ENCODE assay signal across 13 cellular contexts in genomic region chr3:47984089-47984759, GRCh38. TPM values are rescaled to one million over a fixed set of nuclear protein-coding genes. Genes with fewer than 3 reads are reported as not detected.
DNase-seq lines count a peak whose midpoint lies in the region; ATAC-seq, FAIRE-seq and TF ChIP-seq lines count a peak whose summit lies in the region.
"Had no signal": no experiment of that assay in that cellular context is flagged by ENCODE, and none has a peak within 500 bp of the region (broad histone marks: within the 10 kb centered on the region; RNA-seq: fewer than 3 reads in every experiment).

No MANE protein-coding gene starts in this region.

- H4K20me1 ChIP-seq in endothelial cell of umbilical vein (replicated peaks; ENCODE audit: control insufficient read depth, extremely low read depth, insufficient read depth, low read length): peaks cover 9% of the 10 kb centered on the region

- H3K23ac ChIP-seq in trophoblast cell (ENCODE audit: low read length): no peak overlapping the region

- no peak overlapping the region for H3K4me2 ChIP-seq in endothelial cell of umbilical vein (ENCODE audit: insufficient read depth, low read length)
- H3K4me2 ChIP-seq in trophoblast cell (ENCODE audit: low read length): no peak overlapping the region

- no CpG with 5 or more reads among the region's 4 CpGs for WGBS in trophoblast cell (ENCODE audit: extremely low coverage, insufficient coverage, insufficient read length)
- WGBS in prostate gland: 90% methylated on average over 4 of the region's 4 CpGs

- ATAC-seq in stimulated activated naive CD8-positive, alpha-beta T cell treated with anti-CD3 and anti-CD28 coated beads, Interleukin-15, amount 100 ng/mL, for 72 hours: no peak
- no peak for ATAC-seq in HG02870 (IDR thresholded peaks at IDR 0.05; ENCODE audit: unreplicated experiment)

- H4K8ac ChIP-seq in trophoblast cell (ENCODE audit: low read depth, low read length): no peak overlapping the region

- no peak overlapping the region for H3K14ac ChIP-seq in trophoblast cell (ENCODE audit: low read length)

- H2BK12ac ChIP-seq in trophoblast cell (ENCODE audit: low read length): no peak overlapping the region

- no peak overlapping the region for H3K4ac ChIP-seq in trophoblast cell (ENCODE audit: low read depth, low read length)

- TF ChIP-seq CTCF in RWPE1 (conservative IDR thresholded peaks at IDR 0.05; ENCODE audit: low read depth) (no peak), endothelial cell of umbilical vein (IDR thresholded peaks at IDR 0.05; ENCODE audit: extremely low read depth in 1 of 2, insufficient read depth in 1 of 2, low read depth in 1 of 2, low read length in 2 of 2) (no peak), prostate gland (IDR thresholded peaks at IDR 0.05) (no peak)

- DNase-seq in ELR (ENCODE audit: low read depth): peak; percentile 83
- DNase-seq in RWPE1 (ENCODE audit: low spot score): peak; percentile 10
- DNase-seq in endothelial cell of umbilical vein (ENCODE audit: low read depth, low spot score): peak; percentile 27
- DNase-seq in trophoblast cell: peak; percentile 38 to 57
- no peak for DNase-seq in GM19239 (ENCODE audit: insufficient read length, low spot score)
- no peak for DNase-seq in stimulated activated naive CD8-positive, alpha-beta T cell treated with anti-CD3 and anti-CD28 coated beads, Interleukin-15, amount 100 ng/mL, for 72 hours
- no peak for DNase-seq in prostate gland (ENCODE audit: low spot score)
- DNase-seq: activated B cell treated with CpG ODN at 0.5 μM for 24 hours; activated naive CD4-positive, alpha-beta T cell; DMS 273 treated with DMSO at 0.1 percent for 48 hours; left ventricle myocardium inferior; retina had no signal

- peak overlapping the region; percentile 69 for H3K27ac ChIP-seq in RWPE1
- H3K27ac ChIP-seq in endothelial cell of umbilical vein (ENCODE audit: insufficient read depth, low read depth, low read length): no peak overlapping the region
- no peak overlapping the region for H3K27ac ChIP-seq in trophoblast cell (ENCODE audit: low read depth, low read length)
- no peak overlapping the region for H3K27ac ChIP-seq in prostate gland

- H3K4me1 Mint-ChIP-seq in stimulated activated naive CD8-positive, alpha-beta T cell treated with anti-CD3 and anti-CD28 coated beads, Interleukin-15, amount 100 ng/mL, for 72 hours: peaks cover under 1% of the 10 kb centered on the region

- dilution Hi-C loops in endothelial cell of umbilical vein (cut with MboI; ENCODE audit: extremely low pct_ligation_motif_present, low sequenced_read_pairs): no loop called here

- H3K18ac ChIP-seq in trophoblast cell (ENCODE audit: low read length): no peak overlapping the region

- CTCF ChIA-PET in RWPE1 (lab: Yijun Ruan, JAX): no interaction called here
- CTCF ChIA-PET in endothelial cell of umbilical vein (lab: Charles Lee): interaction anchor here (0.6 to 0.8 kb wide), 3 partner anchors 47 to 146 kb away, joined by 3 to 4 read pairs (median 3); no protein-coding TSS in a partner anchor

- no peaks in the 10 kb centered on the region for H3K9me1 ChIP-seq in endothelial cell of umbilical vein (replicated peaks; ENCODE audit: control insufficient read depth, extremely low read depth, insufficient read depth, low read length)

- no peak overlapping the region for H4K12ac ChIP-seq in trophoblast cell (ENCODE audit: low read depth, low read length)

- no peak for TF ChIP-seq POLR2A in endothelial cell of umbilical vein (IDR thresholded peaks at IDR 0.05; ENCODE audit: low read depth, low read length)
- no peak for TF ChIP-seq POLR2A in prostate gland (IDR thresholded peaks at IDR 0.05)

- peaks cover 64% of the 10 kb centered on the region for H3K79me2 ChIP-seq in endothelial cell of umbilical vein (ENCODE audit: control insufficient read depth, insufficient read depth, low read length)
- H3K79me2 ChIP-seq in trophoblast cell (ENCODE audit: control insufficient read depth, insufficient read depth, low read length, poor library complexity): no peaks in the 10 kb centered on the region

- POLR2A ChIA-PET in RWPE1 (lab: Yijun Ruan, JAX; ENCODE audit: low non-redundant PET): no interaction called here
- POLR2A ChIA-PET in endothelial cell of umbilical vein (lab: Charles Lee): no interaction called here

- no peak overlapping the region for H3K27ac Mint-ChIP-seq in stimulated activated naive CD8-positive, alpha-beta T cell treated with anti-CD3 and anti-CD28 coated beads, Interleukin-15, amount 100 ng/mL, for 72 hours
- H3K27ac Mint-ChIP-seq: activated B cell treated with CpG ODN at 0.5 μM for 24 hours had no signal

- no peak overlapping the region for H3K9ac ChIP-seq in endothelial cell of umbilical vein (replicated peaks; ENCODE audit: extremely low read depth, insufficient read depth, low read length)
- no peak overlapping the region for H3K9ac ChIP-seq in trophoblast cell (ENCODE audit: low read length)

- H3K27me3 Mint-ChIP-seq in stimulated activated naive CD8-positive, alpha-beta T cell treated with anti-CD3 and anti-CD28 coated beads, Interleukin-15, amount 100 ng/mL, for 72 hours: no peaks in the 10 kb centered on the region
- H3K27me3 Mint-ChIP-seq: activated B cell treated with CpG ODN at 0.5 μM for 24 hours had no signal

- no peak overlapping the region for H2BK120ac ChIP-seq in trophoblast cell (ENCODE audit: insufficient read depth, low read length, poor library complexity)

- FAIRE-seq in endothelial cell of umbilical vein (lab: Jason Lieb, UNC) (peak; percentile 31), GM19239 (lab: Jason Lieb, UNC) (no peak)

- no peaks in the 10 kb centered on the region for H3K79me1 ChIP-seq in trophoblast cell (ENCODE audit: low read length)

- no peak overlapping the region for H3K4me3 Mint-ChIP-seq in stimulated activated naive CD8-positive, alpha-beta T cell treated with anti-CD3 and anti-CD28 coated beads, Interleukin-15, amount 100 ng/mL, for 72 hours
- H3K4me3 Mint-ChIP-seq: activated B cell treated with CpG ODN at 0.5 μM for 24 hours had no signal

- H4K91ac ChIP-seq in trophoblast cell (ENCODE audit: low read depth, low read length): no peak overlapping the region

- intact Hi-C loops in endothelial cell of umbilical vein (cut with micrococcal nuclease) (no loop called here), prostate gland (cut with DNase I) (no loop called here)

- H3K4me3 ChIP-seq in endothelial cell of umbilical vein (replicated peaks in 1 of 3; ENCODE audit: insufficient read depth in 1 of 3, low read depth in 1 of 3, low read length in 3 of 3) (no peak overlapping the region), trophoblast cell (ENCODE audit: low read depth, low read length) (no peak overlapping the region), prostate gland (no peak overlapping the region)
- H3K4me3 ChIP-seq: left ventricle myocardium inferior had no signal

- no peaks in the 10 kb centered on the region for H3K9me3 Mint-ChIP-seq in stimulated activated naive CD8-positive, alpha-beta T cell treated with anti-CD3 and anti-CD28 coated beads, Interleukin-15, amount 100 ng/mL, for 72 hours
- H3K9me3 Mint-ChIP-seq: activated B cell treated with CpG ODN at 0.5 μM for 24 hours had no signal

- H3K9me3 ChIP-seq in endothelial cell of umbilical vein (replicated peaks; ENCODE audit: control insufficient read depth, insufficient read depth, low read length) (no peaks in the 10 kb centered on the region), trophoblast cell (ENCODE audit: insufficient read depth, low read depth, low read length) (no peaks in the 10 kb centered on the region), prostate gland (no peaks in the 10 kb centered on the region)
- H3K9me3 ChIP-seq: left ventricle myocardium inferior had no signal

- H3K27me3 ChIP-seq in endothelial cell of umbilical vein (ENCODE audit: control insufficient read depth in 2 of 2, insufficient read depth in 2 of 2, low read length in 2 of 2) (no peaks in the 10 kb centered on the region), trophoblast cell (ENCODE audit: insufficient read depth, low read length) (no peaks in the 10 kb centered on the region), prostate gland (replicated peaks; ENCODE audit: insufficient read depth) (no peaks in the 10 kb centered on the region)

- H3K36me3 ChIP-seq in endothelial cell of umbilical vein (ENCODE audit: control insufficient read depth in 2 of 2, extremely low read depth in 1 of 2, insufficient read depth in 2 of 2, low read length in 2 of 2): no peaks in the 10 kb centered on the region
- no peaks in the 10 kb centered on the region for H3K36me3 ChIP-seq in trophoblast cell (ENCODE audit: control insufficient read depth in 1 of 2, insufficient read depth in 2 of 2, low read length in 2 of 2)
- H3K36me3 ChIP-seq in prostate gland: no peaks in the 10 kb centered on the region
- H3K36me3 ChIP-seq: left ventricle myocardium inferior had no signal

- BruUV-seq in endothelial cell of umbilical vein (replicated peaks; lab: Mats Ljungman, UMichigan): no TSS peak

- H2AK5ac ChIP-seq in trophoblast cell (ENCODE audit: low read length): no peak overlapping the region

- H2AFZ ChIP-seq in endothelial cell of umbilical vein (ENCODE audit: low read depth, low read length) (no peak overlapping the region), trophoblast cell (ENCODE audit: insufficient read depth, low read length, poor library complexity) (no peak overlapping the region)

- no peak overlapping the region for H2BK5ac ChIP-seq in trophoblast cell (ENCODE audit: low read depth, low read length, poor library complexity)

- H3K4me1 ChIP-seq in endothelial cell of umbilical vein (ENCODE audit: control insufficient read depth, extremely low read depth, insufficient read depth, low read length): peaks cover 13% of the 10 kb centered on the region
- H3K4me1 ChIP-seq in trophoblast cell (ENCODE audit: control insufficient read depth in 1 of 2, insufficient read depth in 2 of 2, low read length in 2 of 2): no peaks in the 10 kb centered on the region
- H3K4me1 ChIP-seq in prostate gland (replicated peaks): peaks cover 5% of the 10 kb centered on the region

TF ChIP-seq in endothelial cell of umbilical vein, 7 proteins besides CTCF, POLR2A, EP300 and RAD21 (continues in another document):
- no peak for TF ChIP-seq EZH2 (IDR thresholded peaks at IDR 0.05; ENCODE audit: borderline replicate concordance, low read depth, low read length, severe bottlenecking)
- TF ChIP-seq POLR2AphosphoS5 (IDR thresholded peaks at IDR 0.05; ENCODE audit: insufficient read depth, low read depth, low read length): no peak
- TF ChIP-seq FOS (IDR thresholded peaks at IDR 0.05; ENCODE audit: borderline replicate concordance, insufficient read depth, low read length): peak; percentile 29

RNA-seq across cellular contexts. Expression of gene MAP4, which starts 32.0 kb away (rescaled TPM):
- total RNA-seq in endothelial cell of umbilical vein (277 and 290 TPM in 2 replicates), prostate gland (100 to 1,000 TPM in 1 of 2 donors, 10 to 100 TPM in 1; 74.3 to 230 TPM)
- 112 and 121 TPM in 2 replicates for polyA plus RNA-seq in endothelial cell of umbilical vein
- polyA plus RNA-seq in endothelial cell of umbilical vein (2011; cell fraction: cytosol; rRNA removed): 118 and 125 TPM in 2 replicates
- 195 and 265 TPM in 2 replicates for polyA plus RNA-seq in endothelial cell of umbilical vein (2011; cell fraction: nucleus; rRNA removed)
- polyA plus RNA-seq in endothelial cell of umbilical vein (2012): 207 and 224 TPM in 2 replicates
- polyA minus RNA-seq in endothelial cell of umbilical vein: 123 and 132 TPM in 2 replicates
- polyA minus RNA-seq in endothelial cell of umbilical vein (2011; cell fraction: cytosol; rRNA and poly(A)+ RNA removed): 54.0 TPM
- polyA minus RNA-seq in endothelial cell of umbilical vein (2011; cell fraction: nucleus; rRNA and poly(A)+ RNA removed): 94.7 and 123 TPM in 2 replicates
- polyA plus RNA-seq in trophoblast cell (2013): 144 and 149 TPM in 2 replicates

Comparison
In these comparisons a context has a peak if more than half of its experiments do, and no peak if none do; other contexts are left out.
1. DNase-seq: peak in ELR (single experiment), RWPE1 (single experiment), endothelial cell of umbilical vein (single experiment) and trophoblast cell (2 of 2); none in GM19239 (single experiment), stimulated activated naive CD8-positive, alpha-beta T cell treated with anti-CD3 and anti-CD28 coated beads, Interleukin-15, amount 100 ng/mL, for 72 hours (0 of 2) and prostate gland (single experiment).